Comparison of ENCODE assay signal across 1 cellular context in genomic region chr11:93192163-93192562, GRCh38.
TF ChIP-seq lines count a peak whose summit lies in the region.

No MANE protein-coding gene starts in this region.

TF ChIP-seq in SK-N-SH treated with all-trans-retinoic acid at 6 μM for 48 hours, 23 proteins besides CTCF, POLR2A, EP300 and RAD21:
- TF ChIP-seq ESRRG (CRISPR knock-in tag; IDR thresholded peaks at IDR 0.05) (no peak), TCF4 (CRISPR knock-in tag; IDR thresholded peaks at IDR 0.05; ENCODE audit: borderline replicate concordance) (peak; percentile 22; the same call in 1 of the 2 replicates), ZFP30 (CRISPR knock-in tag; IDR thresholded peaks at IDR 0.05) (no peak)
